In genomic region chr22:28999510-29000224, GRCh38 we compare ENCODE assay signal across 1 cellular context.
TF ChIP-seq lines count a peak whose summit lies in the region.

No MANE protein-coding gene starts in this region.

TF ChIP-seq in A549, 52 proteins besides CTCF, POLR2A, EP300 and RAD21 (continued from another document):
- TF ChIP-seq, protein P1, sequence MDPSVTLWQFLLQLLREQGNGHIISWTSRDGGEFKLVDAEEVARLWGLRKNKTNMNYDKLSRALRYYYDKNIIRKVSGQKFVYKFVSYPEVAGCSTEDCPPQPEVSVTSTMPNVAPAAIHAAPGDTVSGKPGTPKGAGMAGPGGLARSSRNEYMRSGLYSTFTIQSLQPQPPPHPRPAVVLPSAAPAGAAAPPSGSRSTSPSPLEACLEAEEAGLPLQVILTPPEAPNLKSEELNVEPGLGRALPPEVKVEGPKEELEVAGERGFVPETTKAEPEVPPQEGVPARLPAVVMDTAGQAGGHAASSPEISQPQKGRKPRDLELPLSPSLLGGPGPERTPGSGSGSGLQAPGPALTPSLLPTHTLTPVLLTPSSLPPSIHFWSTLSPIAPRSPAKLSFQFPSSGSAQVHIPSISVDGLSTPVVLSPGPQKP (IDR thresholded peaks at IDR 0.05; ENCODE audit: low read depth, low read length): no peak
- TF ChIP-seq TFCP2L1 (CRISPR knock-in tag; IDR thresholded peaks at IDR 0.05) (no peak), E2F6 (IDR thresholded peaks at IDR 0.05; ENCODE audit: borderline replicate concordance, low read depth) (no peak), HES2 (IDR thresholded peaks at IDR 0.05) (no peak), POLR2AphosphoS2 (conservative IDR thresholded peaks at IDR 0.05; ENCODE audit: low read length) (no peak), CBX8 (IDR thresholded peaks at IDR 0.05) (no peak)
